Comparison of ENCODE assay signal across 1 cellular context in the genomic region with DNA sequence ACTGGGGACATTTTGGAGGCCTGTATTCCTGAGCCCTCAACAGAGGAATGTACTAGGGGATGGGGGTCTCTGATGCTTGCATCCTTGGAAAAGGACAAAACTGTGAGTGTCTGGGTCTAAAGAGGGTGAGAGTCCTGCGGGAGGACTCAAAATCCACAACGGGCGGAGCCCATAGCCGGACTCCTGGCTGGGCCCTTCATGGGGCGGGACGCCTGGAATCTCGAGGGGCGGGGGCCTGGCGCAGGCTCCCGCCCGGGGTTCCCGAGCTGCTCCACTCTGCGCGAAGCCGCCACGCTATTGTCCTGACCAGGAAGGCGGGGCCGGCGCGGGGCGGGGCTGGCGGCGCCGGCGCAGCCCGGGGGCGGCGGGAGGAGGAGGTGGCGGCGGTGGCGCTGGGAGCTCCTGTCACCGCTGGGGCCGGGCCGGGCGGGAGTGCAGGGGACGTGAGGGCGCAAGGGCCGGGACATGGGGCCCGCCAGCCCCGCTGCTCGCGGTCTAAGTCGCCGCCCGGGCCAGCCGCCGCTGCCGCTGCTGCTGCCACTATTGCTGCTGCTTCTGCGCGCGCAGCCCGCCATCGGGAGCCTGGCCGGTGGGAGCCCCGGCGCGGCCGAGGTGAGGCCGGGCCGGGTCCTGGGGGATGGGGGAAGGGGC.
A peak's percentile ranks its signal among the peaks of the same experiment; 100 is the strongest.
TF ChIP-seq lines count a peak whose summit lies in the region.

Gene APLP1, plus strand, starts transcription at position 403 of the 651 bp plus-strand sequence. Its CDS starts 63 bp downstream, at position 466.

TF ChIP-seq in K562, 482 proteins besides CTCF, POLR2A, EP300 and RAD21 (continued from another document):
- TF ChIP-seq SP2 (IDR thresholded peaks at IDR 0.05; ENCODE audit: extremely low read depth, low read depth, low read length, poor library complexity, severe bottlenecking) (no peak), ZNF76 (CRISPR knock-in tag; IDR thresholded peaks at IDR 0.05; ENCODE audit: borderline replicate concordance) (no peak), HNRNPL (IDR thresholded peaks at IDR 0.05; ENCODE audit: low read depth, low read length) (no peak), KLF6 (CRISPR knock-in tag; IDR thresholded peaks at IDR 0.05; ENCODE audit: borderline replicate concordance) (no peak), RCOR1 (IDR thresholded peaks at IDR 0.05; ENCODE audit: borderline replicate concordance in 1 of 2, low read depth in 2 of 2, low read length in 2 of 2) (no peak), MTA1 (IDR thresholded peaks at IDR 0.05; ENCODE audit: borderline replicate concordance) (no peak), MAFK (IDR thresholded peaks at IDR 0.05; ENCODE audit: low read length) (no peak), ZNF707 (CRISPR knock-in tag; conservative IDR thresholded peaks at IDR 0.05) (no peak), CXXC5 (CRISPR knock-in tag; IDR thresholded peaks at IDR 0.05) (peak; percentile 74), LARP7 (IDR thresholded peaks at IDR 0.05) (no peak), GABPA (tag; conservative IDR thresholded peaks at IDR 0.05; ENCODE audit: low read depth) (no peak), L3MBTL2 (IDR thresholded peaks at IDR 0.05) (peak; percentile 59), CBX1 (IDR thresholded peaks at IDR 0.05; ENCODE audit: low read depth) (no peak), BRD9 (IDR thresholded peaks at IDR 0.05; ENCODE audit: low read depth, partially characterized antibody) (no peak), CHD4 (IDR thresholded peaks at IDR 0.05; ENCODE audit: insufficient read depth, insufficient replicate concordance, low read depth, low read length, poor library complexity, severe bottlenecking) (no peak), NFXL1 (CRISPR knock-in tag; IDR thresholded peaks at IDR 0.05) (no peak), VEZF1 (CRISPR knock-in tag; IDR thresholded peaks at IDR 0.05) (peak; percentile 83)
- TF ChIP-seq, protein P1, sequence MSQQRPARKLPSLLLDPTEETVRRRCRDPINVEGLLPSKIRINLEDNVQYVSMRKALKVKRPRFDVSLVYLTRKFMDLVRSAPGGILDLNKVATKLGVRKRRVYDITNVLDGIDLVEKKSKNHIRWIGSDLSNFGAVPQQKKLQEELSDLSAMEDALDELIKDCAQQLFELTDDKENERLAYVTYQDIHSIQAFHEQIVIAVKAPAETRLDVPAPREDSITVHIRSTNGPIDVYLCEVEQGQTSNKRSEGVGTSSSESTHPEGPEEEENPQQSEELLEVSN (IDR thresholded peaks at IDR 0.05; ENCODE audit: borderline replicate concordance in 1 of 2, extremely low read depth in 1 of 2, insufficient read depth in 1 of 2, insufficient read length in 1 of 2, low read depth in 1 of 2, low read length in 1 of 2, poor library complexity in 1 of 2, severe bottlenecking in 1 of 2) = peak in 1 of 2 experiments; percentile 81
- TF ChIP-seq, protein P2, sequence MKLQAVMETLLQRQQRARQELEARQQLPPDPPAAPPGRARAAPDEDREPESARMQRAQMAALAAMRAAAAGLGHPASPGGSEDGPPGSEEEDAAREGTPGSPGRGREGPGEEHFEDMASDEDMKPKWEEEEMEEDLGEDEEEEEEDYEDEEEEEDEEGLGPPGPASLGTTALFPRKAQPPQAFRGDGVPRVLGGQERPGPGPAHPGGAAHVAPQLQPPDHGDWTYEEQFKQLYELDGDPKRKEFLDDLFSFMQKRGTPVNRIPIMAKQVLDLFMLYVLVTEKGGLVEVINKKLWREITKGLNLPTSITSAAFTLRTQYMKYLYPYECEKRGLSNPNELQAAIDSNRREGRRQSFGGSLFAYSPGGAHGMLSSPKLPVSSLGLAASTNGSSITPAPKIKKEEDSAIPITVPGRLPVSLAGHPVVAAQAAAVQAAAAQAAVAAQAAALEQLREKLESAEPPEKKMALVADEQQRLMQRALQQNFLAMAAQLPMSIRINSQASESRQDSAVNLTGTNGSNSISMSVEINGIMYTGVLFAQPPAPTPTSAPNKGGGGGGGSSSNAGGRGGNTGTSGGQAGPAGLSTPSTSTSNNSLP (IDR thresholded peaks at IDR 0.05; ENCODE audit: borderline replicate concordance, low read depth, low read length) = no peak
- TF ChIP-seq, protein P3, sequence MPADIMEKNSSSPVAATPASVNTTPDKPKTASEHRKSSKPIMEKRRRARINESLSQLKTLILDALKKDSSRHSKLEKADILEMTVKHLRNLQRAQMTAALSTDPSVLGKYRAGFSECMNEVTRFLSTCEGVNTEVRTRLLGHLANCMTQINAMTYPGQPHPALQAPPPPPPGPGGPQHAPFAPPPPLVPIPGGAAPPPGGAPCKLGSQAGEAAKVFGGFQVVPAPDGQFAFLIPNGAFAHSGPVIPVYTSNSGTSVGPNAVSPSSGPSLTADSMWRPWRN (IDR thresholded peaks at IDR 0.05; ENCODE audit: low read depth) = no peak
